ENCODE assay signal across 8 cellular contexts in genomic region chr4:155954118-155954503, GRCh38. TPM values are rescaled to one million over a fixed set of nuclear protein-coding genes. Genes with fewer than 3 reads are reported as not detected.
DNase-seq lines count a peak whose midpoint lies in the region; ATAC-seq and TF ChIP-seq lines count a peak whose summit lies in the region.

No MANE protein-coding gene starts in this region.

- no peaks in the 10 kb centered on the region for H3K27me3 ChIP-seq in kidney epithelial cell (ENCODE audit: control insufficient read depth, insufficient read depth, low read length)
- H3K27me3 ChIP-seq in subcutaneous abdominal adipose tissue (ENCODE audit: control insufficient read depth in 5 of 5, insufficient read depth in 4 of 5, low read length in 5 of 5), result no peaks in the 10 kb centered on the region

- peak overlapping the region; percentile 99 for H3K27ac ChIP-seq in subcutaneous abdominal adipose tissue (ENCODE audit: low read depth, low read length)

- no peaks in the 10 kb centered on the region for H3K9me3 Mint-ChIP-seq in activated CD4-positive, alpha-beta T cell treated with anti-CD3 and anti-CD28 coated beads for 36 hours (ENCODE audit: low read depth)
- no peaks in the 10 kb centered on the region for H3K9me3 Mint-ChIP-seq in activated naive CD8-positive, alpha-beta T cell treated with anti-CD3 and anti-CD28 coated beads, Interleukin-2, amount 10 ng/mL, durations not matched to agents 7 days and 5 days

- peaks cover 11% of the 10 kb centered on the region for H3K4me1 Mint-ChIP-seq in activated CD4-positive, alpha-beta T cell treated with anti-CD3 and anti-CD28 coated beads for 36 hours
- peaks cover 4% of the 10 kb centered on the region for H3K4me1 Mint-ChIP-seq in activated naive CD8-positive, alpha-beta T cell treated with anti-CD3 and anti-CD28 coated beads, Interleukin-2, amount 10 ng/mL, durations not matched to agents 7 days and 5 days

- H3K9me3 ChIP-seq in subcutaneous abdominal adipose tissue (ENCODE audit: control insufficient read depth in 5 of 5, low read length in 5 of 5), result no peaks in the 10 kb centered on the region

- intact Hi-C loops in activated CD4-positive, alpha-beta T cell treated with anti-CD3 and anti-CD28 coated beads for 36 hours (cut with DNase I, micrococcal nuclease), result loop anchor here (5.0 to 10.0 kb wide), 3 partner anchors 1091 to 1402 kb away; partner anchors contain the start of gene PLRG1 (in 1 of the 2)

- H3K36me3 Mint-ChIP-seq in activated CD4-positive, alpha-beta T cell treated with anti-CD3 and anti-CD28 coated beads for 36 hours (ENCODE audit: low read depth), result peaks cover 2% of the 10 kb centered on the region
- H3K36me3 Mint-ChIP-seq in activated naive CD8-positive, alpha-beta T cell treated with anti-CD3 and anti-CD28 coated beads, Interleukin-2, amount 10 ng/mL, durations not matched to agents 7 days and 5 days, result no peaks in the 10 kb centered on the region

- H3K27ac Mint-ChIP-seq in activated CD4-positive, alpha-beta T cell treated with anti-CD3 and anti-CD28 coated beads for 36 hours, result peak overlapping the region; percentile 89
- H3K27ac Mint-ChIP-seq in activated naive CD8-positive, alpha-beta T cell treated with anti-CD3 and anti-CD28 coated beads, Interleukin-2, amount 10 ng/mL, durations not matched to agents 7 days and 5 days, result peak overlapping the region; percentile 100

- peak overlapping the region; percentile 90 to 99 (median 94) for H3K9ac ChIP-seq in subcutaneous abdominal adipose tissue (ENCODE audit: low read length in 5 of 5)

- CTCF ChIA-PET in activated CD4-positive, alpha-beta T cell treated with anti-CD3 and anti-CD28 coated beads for 36 hours (lab: Charles Lee), result interaction anchor here (0.7 to 4.2 kb wide), 7 partner anchors 10 to 287 kb away, joined by 3 to 30 read pairs (median 4); no protein-coding TSS in a partner anchor

- peaks cover 0 to 11% (median 9%) of the 10 kb centered on the region in 5 donors for H3K4me1 ChIP-seq in subcutaneous abdominal adipose tissue (ENCODE audit: control insufficient read depth in 5 of 5, insufficient read depth in 5 of 5, low read length in 5 of 5)

- H3K36me3 ChIP-seq in kidney epithelial cell (ENCODE audit: control insufficient read depth, insufficient read depth, low read length) (no peaks in the 10 kb centered on the region), subcutaneous abdominal adipose tissue (ENCODE audit: control insufficient read depth in 5 of 5, insufficient read depth in 5 of 5, low read length in 5 of 5) (no peaks in the 10 kb centered on the region)

- H3K4me3 ChIP-seq in kidney epithelial cell (ENCODE audit: low read depth, low read length) (peak overlapping the region; percentile 58), subcutaneous abdominal adipose tissue (ENCODE audit: low read depth in 1 of 5, low read length in 5 of 5) (peak overlapping the region; percentile 82 to 97 (median 90))

- no peak for TF ChIP-seq CTCF in kidney epithelial cell (IDR thresholded peaks at IDR 0.05; ENCODE audit: insufficient read depth, low read length, poor library complexity, severe bottlenecking)

- POLR2A ChIA-PET in activated CD4-positive, alpha-beta T cell treated with anti-CD3 and anti-CD28 coated beads for 36 hours (lab: Charles Lee), result interaction anchor here (0.5 to 0.8 kb wide), 3 partner anchors 304 to 481 kb away, joined by 3 to 4 read pairs (median 3); no protein-coding TSS in a partner anchor
- POLR2A ChIA-PET in activated naive CD8-positive, alpha-beta T cell treated with anti-CD3 and anti-CD28 coated beads, Interleukin-2, amount 10 ng/mL, durations not matched to agents 7 days and 5 days (lab: Charles Lee), result interaction anchor here (1.3 to 1.6 kb wide), 2 partner anchors 144 to 157 kb away, joined by 3 to 21 read pairs; no protein-coding TSS in a partner anchor

- peaks cover 8% of the 10 kb centered on the region for H3K27me3 Mint-ChIP-seq in activated CD4-positive, alpha-beta T cell treated with anti-CD3 and anti-CD28 coated beads for 36 hours
- peaks cover 5% of the 10 kb centered on the region for H3K27me3 Mint-ChIP-seq in activated naive CD8-positive, alpha-beta T cell treated with anti-CD3 and anti-CD28 coated beads, Interleukin-2, amount 10 ng/mL, durations not matched to agents 7 days and 5 days

- DNase-seq in activated CD4-positive, alpha-beta T cell treated with anti-CD3 and anti-CD28 coated beads for 36 hours, result peak; percentile 16
- no peak for DNase-seq in activated CD4-positive, alpha-beta T cell treated with anti-CD3 and anti-CD28 coated beads, Interleukin-2, amount 50 U/mL, for 1 hour
- peak; percentile 22 for DNase-seq in activated naive CD8-positive, alpha-beta T cell treated with anti-CD3 and anti-CD28 coated beads, Interleukin-2, amount 10 ng/mL, durations not matched to agents 7 days and 5 days
- DNase-seq in kidney epithelial cell (ENCODE audit: low read depth) (no peak), NCI-H1417 (lab: John Stamatoyannopoulos, UW) (no peak)

- peak overlapping the region; percentile 92 for H3K4me3 Mint-ChIP-seq in activated CD4-positive, alpha-beta T cell treated with anti-CD3 and anti-CD28 coated beads for 36 hours
- peak overlapping the region; percentile 98 for H3K4me3 Mint-ChIP-seq in activated naive CD8-positive, alpha-beta T cell treated with anti-CD3 and anti-CD28 coated beads, Interleukin-2, amount 10 ng/mL, durations not matched to agents 7 days and 5 days

- no peak for ATAC-seq in activated CD4-positive, alpha-beta T cell treated with anti-CD3 and anti-CD28 coated beads for 36 hours
- peak; percentile 5 for ATAC-seq in activated naive CD8-positive, alpha-beta T cell treated with anti-CD3 and anti-CD28 coated beads, Interleukin-2, amount 10 ng/mL, durations not matched to agents 7 days and 5 days (ENCODE audit: low read depth)
- ATAC-seq in HG03469 (IDR thresholded peaks at IDR 0.05; ENCODE audit: unreplicated experiment), result no peak
- ATAC-seq in HG03378 (IDR thresholded peaks at IDR 0.05; ENCODE audit: unreplicated experiment), result no peak

RNA-seq across cellular contexts. Expression of gene CTSO, which starts 0.4 kb away (rescaled TPM):
- 1 to 10 TPM; 2.6 to 3.0 TPM for total RNA-seq in activated CD4-positive, alpha-beta T cell treated with anti-CD3 and anti-CD28 coated beads for 36 hours
- 1 to 10 TPM; 7.6 to 8.3 TPM for total RNA-seq in activated naive CD8-positive, alpha-beta T cell treated with anti-CD3 and anti-CD28 coated beads, Interleukin-2, amount 10 ng/mL, durations not matched to agents 7 days and 5 days
- 11.9 and 12.9 TPM in 2 replicates for total RNA-seq in kidney epithelial cell

RNA-seq across cellular contexts. Expression of gene TDO2, which starts 50.6 kb away (rescaled TPM):
- total RNA-seq in activated CD4-positive, alpha-beta T cell treated with anti-CD3 and anti-CD28 coated beads for 36 hours, result not detected
- total RNA-seq in activated naive CD8-positive, alpha-beta T cell treated with anti-CD3 and anti-CD28 coated beads, Interleukin-2, amount 10 ng/mL, durations not matched to agents 7 days and 5 days, result not detected
- total RNA-seq in kidney epithelial cell, result not detected in 2 replicates

Comparison
In these comparisons a context has a peak if more than half of its experiments do, and no peak if none do; other contexts are left out.
1. DNase-seq: peak in activated CD4-positive, alpha-beta T cell treated with anti-CD3 and anti-CD28 coated beads for 36 hours (single experiment) and activated naive CD8-positive, alpha-beta T cell treated with anti-CD3 and anti-CD28 coated beads, Interleukin-2, amount 10 ng/mL, durations not matched to agents 7 days and 5 days (single experiment); none in activated CD4-positive, alpha-beta T cell treated with anti-CD3 and anti-CD28 coated beads, Interleukin-2, amount 50 U/mL, for 1 hour (single experiment), kidney epithelial cell (single experiment) and NCI-H1417 (0 of 3).